In genomic region chr6:56899753-56900152, GRCh38 we compare ENCODE assay signal across 1 cellular context.
TF ChIP-seq lines count a peak whose summit lies in the region.

No MANE protein-coding gene starts in this region.

TF ChIP-seq in IMR-90, 13 proteins besides CTCF, POLR2A, EP300 and RAD21 (continued from another document):
- TF ChIP-seq NFE2L2 (IDR thresholded peaks at IDR 0.05; ENCODE audit: low read depth, low read length), result no peak
- TF ChIP-seq USF2 (IDR thresholded peaks at IDR 0.05; ENCODE audit: low read depth, low read length), result no peak
- TF ChIP-seq CEBPB (IDR thresholded peaks at IDR 0.05; ENCODE audit: low read depth, low read length), result no peak
- TF ChIP-seq, protein P1, sequence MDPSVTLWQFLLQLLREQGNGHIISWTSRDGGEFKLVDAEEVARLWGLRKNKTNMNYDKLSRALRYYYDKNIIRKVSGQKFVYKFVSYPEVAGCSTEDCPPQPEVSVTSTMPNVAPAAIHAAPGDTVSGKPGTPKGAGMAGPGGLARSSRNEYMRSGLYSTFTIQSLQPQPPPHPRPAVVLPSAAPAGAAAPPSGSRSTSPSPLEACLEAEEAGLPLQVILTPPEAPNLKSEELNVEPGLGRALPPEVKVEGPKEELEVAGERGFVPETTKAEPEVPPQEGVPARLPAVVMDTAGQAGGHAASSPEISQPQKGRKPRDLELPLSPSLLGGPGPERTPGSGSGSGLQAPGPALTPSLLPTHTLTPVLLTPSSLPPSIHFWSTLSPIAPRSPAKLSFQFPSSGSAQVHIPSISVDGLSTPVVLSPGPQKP (IDR thresholded peaks at IDR 0.05; ENCODE audit: borderline replicate concordance, low read depth, low read length), result no peak
- no peak for TF ChIP-seq RCOR1 (IDR thresholded peaks at IDR 0.05; ENCODE audit: insufficient replicate concordance, low read length)
- no peak for TF ChIP-seq CHD1 (IDR thresholded peaks at IDR 0.05; ENCODE audit: low read depth, low read length)
- TF ChIP-seq RFX5 (IDR thresholded peaks at IDR 0.05; ENCODE audit: low read depth, low read length), result no peak
- TF ChIP-seq MAFK (IDR thresholded peaks at IDR 0.05; ENCODE audit: low read depth, low read length), result no peak
